In the genomic region with DNA sequence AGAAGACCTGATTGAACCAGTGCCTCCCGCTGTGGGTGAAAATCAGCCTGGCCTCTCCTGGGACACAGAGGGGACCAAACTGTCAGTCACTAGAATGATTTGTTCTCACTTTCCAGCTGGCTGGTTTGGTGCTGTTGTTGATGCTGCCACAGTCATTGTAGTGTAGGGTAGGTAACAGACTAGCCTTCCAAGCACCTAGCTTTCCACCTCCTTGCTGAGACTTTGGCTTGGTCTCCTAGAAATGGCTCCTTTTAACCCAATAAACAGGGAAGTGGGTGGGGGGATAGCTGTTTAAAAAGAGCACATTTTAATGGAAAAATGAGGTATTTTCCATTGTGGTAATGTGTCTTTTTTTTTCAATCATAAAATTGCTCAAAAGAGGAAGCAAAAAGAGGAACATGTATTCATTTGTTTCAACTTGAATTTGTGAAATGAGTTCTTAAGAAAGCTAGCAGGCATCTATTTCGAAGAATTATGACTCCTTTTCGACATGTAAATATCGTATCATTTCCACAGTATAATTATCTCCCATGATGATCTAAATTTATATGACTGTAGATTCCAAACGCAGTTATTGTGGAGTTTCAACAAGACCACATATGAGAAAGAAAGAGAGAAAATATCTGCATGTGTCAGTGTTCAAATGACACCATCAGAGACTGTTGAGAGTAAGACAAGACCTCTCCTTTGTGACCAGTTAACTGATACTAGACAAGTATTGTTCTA, we compare ENCODE assay signal across 7 cellular contexts.
DNase-seq lines count a peak whose midpoint lies in the region; ATAC-seq lines count a peak whose summit lies in the region.

No MANE protein-coding gene starts in this region.

- no peaks in the 10 kb centered on the region for H3K4me1 Mint-ChIP-seq in immature natural killer cell
- no peaks in the 10 kb centered on the region for H3K4me1 Mint-ChIP-seq in activated naive CD4-positive, alpha-beta T cell treated with anti-CD3 and anti-CD28 coated beads, Interleukin-2, amount 10 ng/mL, durations not matched to agents 7 days and 5 days

- CTCF ChIA-PET in activated naive CD4-positive, alpha-beta T cell treated with anti-CD3 and anti-CD28 coated beads, Interleukin-2, amount 10 ng/mL, durations not matched to agents 7 days and 5 days (lab: Charles Lee) = no interaction called here

- H3K36me3 Mint-ChIP-seq in immature natural killer cell = no peaks in the 10 kb centered on the region
- H3K36me3 Mint-ChIP-seq in activated naive CD4-positive, alpha-beta T cell treated with anti-CD3 and anti-CD28 coated beads, Interleukin-2, amount 10 ng/mL, durations not matched to agents 7 days and 5 days = no peaks in the 10 kb centered on the region

- H3K4me3 Mint-ChIP-seq in immature natural killer cell = no peak overlapping the region
- no peak overlapping the region for H3K4me3 Mint-ChIP-seq in activated naive CD4-positive, alpha-beta T cell treated with anti-CD3 and anti-CD28 coated beads, Interleukin-2, amount 10 ng/mL, durations not matched to agents 7 days and 5 days

- H3K9me3 Mint-ChIP-seq in immature natural killer cell = peaks cover 0 to 2% (median 0%) of the 10 kb centered on the region in 6 donors
- no peaks in the 10 kb centered on the region for H3K9me3 Mint-ChIP-seq in activated naive CD4-positive, alpha-beta T cell treated with anti-CD3 and anti-CD28 coated beads, Interleukin-2, amount 10 ng/mL, durations not matched to agents 7 days and 5 days

- peak; percentile 78 for ATAC-seq in HG02884 (IDR thresholded peaks at IDR 0.05; ENCODE audit: unreplicated experiment)

- H3K27ac Mint-ChIP-seq in immature natural killer cell = no peak overlapping the region
- H3K27ac Mint-ChIP-seq in activated naive CD4-positive, alpha-beta T cell treated with anti-CD3 and anti-CD28 coated beads, Interleukin-2, amount 10 ng/mL, durations not matched to agents 7 days and 5 days = no peak overlapping the region

- DNase-seq in GM19238 (ENCODE audit: insufficient read length, low spot score) (peak; percentile 23), NOMO-1 treated with dmso at 0.1 percent for 144 hours (lab: John Stamatoyannopoulos, UW; ENCODE audit: unreplicated experiment) (peak; percentile 57), pons (ENCODE audit: low spot score) (peak; percentile 19), immature natural killer cell (no peak), NCI-H69 (lab: John Stamatoyannopoulos, UW) (no peak)
- no peak for DNase-seq in activated naive CD4-positive, alpha-beta T cell treated with anti-CD3 and anti-CD28 coated beads, Interleukin-2, amount 10 ng/mL, durations not matched to agents 7 days and 5 days

- no peaks in the 10 kb centered on the region for H3K27me3 Mint-ChIP-seq in immature natural killer cell (ENCODE audit: low read depth in 3 of 3)
- H3K27me3 Mint-ChIP-seq in activated naive CD4-positive, alpha-beta T cell treated with anti-CD3 and anti-CD28 coated beads, Interleukin-2, amount 10 ng/mL, durations not matched to agents 7 days and 5 days = no peaks in the 10 kb centered on the region

Comparison
In these comparisons a context has a peak if more than half of its experiments do, and no peak if none do; other contexts are left out.
1. DNase-seq: peak in GM19238 (single experiment), NOMO-1 treated with dmso at 0.1 percent for 144 hours (single experiment) and pons (single experiment); none in immature natural killer cell (0 of 3), NCI-H69 (single experiment) and activated naive CD4-positive, alpha-beta T cell treated with anti-CD3 and anti-CD28 coated beads, Interleukin-2, amount 10 ng/mL, durations not matched to agents 7 days and 5 days (single experiment).